Comparison of ENCODE assay signal across 1 cellular context in genomic region chr12:54014315-54015209, GRCh38.
TF ChIP-seq lines count a peak whose summit lies in the region.

No MANE protein-coding gene starts in this region.

TF ChIP-seq in K562, 482 proteins besides CTCF, POLR2A, EP300 and RAD21:
- TF ChIP-seq CEBPG (CRISPR knock-in tag; IDR thresholded peaks at IDR 0.05), result peak; percentile 24; the same call in 1 of the 2 replicates
- no peak for TF ChIP-seq CEBPG (tag; conservative IDR thresholded peaks at IDR 0.05 in 1 of 2, IDR thresholded peaks at IDR 0.05 in 1 of 2)
- no peak for TF ChIP-seq ZKSCAN8 (CRISPR knock-in tag; IDR thresholded peaks at IDR 0.05)
- no peak for TF ChIP-seq NONO (IDR thresholded peaks at IDR 0.05; ENCODE audit: low read depth in 2 of 2, low read length in 1 of 2)
TF ChIP-seq in K562: peak in this region for 1.
